ENCODE assay signal across 20 cellular contexts in the genomic region with DNA sequence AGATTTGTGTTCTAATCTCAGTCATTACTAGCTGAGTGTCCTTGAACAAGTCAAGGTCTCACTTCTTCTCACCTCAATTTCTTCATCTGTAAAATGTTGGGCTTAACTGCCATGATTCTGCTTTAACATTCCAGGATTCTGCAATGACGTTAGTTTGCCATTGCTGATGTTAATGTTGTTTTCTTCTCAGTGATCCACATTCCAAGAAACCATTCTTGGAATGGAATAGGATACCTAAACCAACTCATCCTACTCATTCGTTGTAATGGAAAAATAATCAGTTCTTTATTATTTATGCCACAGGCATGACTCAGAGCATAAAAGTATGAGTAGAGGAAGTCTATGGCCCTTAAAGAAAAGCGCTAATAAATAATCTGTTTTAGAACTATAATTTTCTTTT.
DNase-seq lines count a peak whose midpoint lies in the region; ATAC-seq and TF ChIP-seq lines count a peak whose summit lies in the region.
"Had no signal": no experiment of that assay in that cellular context is flagged by ENCODE, and none has a peak within 500 bp of the region (broad histone marks: within the 10 kb centered on the region; RNA-seq: fewer than 3 reads in every experiment).

No MANE protein-coding gene starts in this region.

- POLR2A ChIA-PET in BJ (lab: Charles Lee) (interaction anchor here (0.7 kb wide), 1 partner anchor 52 kb away, joined by 10 read pairs; no protein-coding TSS in a partner anchor), PC-3 (lab: Charles Lee; ENCODE audit: unreplicated experiment) (no interaction called here)

- CTCF ChIA-PET in BJ (lab: Yijun Ruan, JAX) (no interaction called here), PC-3 (lab: Charles Lee) (no interaction called here)

- no peaks in the 10 kb centered on the region for H3K9me2 ChIP-seq in PC-3 (replicated peaks; ENCODE audit: low read length)

- peak; percentile 25 for DNase-seq in BJ (ENCODE audit: low read depth)
- DNase-seq in PC-3: peak; percentile 81
- peak; percentile 5 to 53 for DNase-seq in cardiac fibroblast (ENCODE audit: low read depth in 2 of 2)
- DNase-seq in non-pigmented ciliary epithelial cell (ENCODE audit: low read depth): peak; percentile 63
- DNase-seq in NCI-H526 treated with DMSO at 0.1 percent for 48 hours (lab: John Stamatoyannopoulos, UW): no peak
- DNase-seq in thyroid gland: no peak
- DNase-seq: activated CD4-positive, alpha-beta T cell treated with anti-CD3 and anti-CD28 coated beads for 1 hour; activated T-cell treated with anti-CD3 and anti-CD28 coated beads, Interleukin-2, amount 50 U/mL, for 48 hours; CD4-positive, alpha-beta memory T cell; dermis blood vessel endothelial cell; Kasumi-1; naive thymus-derived CD8-positive, alpha-beta T cell; NCI-H510A treated with DMSO at 0.1 percent for 48 hours; pancreas; right cardiac atrium; SW 1271 had no signal

- H3K4me1 ChIP-seq in PC-3 (ENCODE audit: insufficient read depth, low read length): peaks cover 56% of the 10 kb centered on the region
- no peaks in the 10 kb centered on the region for H3K4me1 ChIP-seq in thyroid gland
- H3K4me1 ChIP-seq: pancreas had no signal

- no peak overlapping the region for H2AFZ ChIP-seq in PC-3 (ENCODE audit: low read length)

- ATAC-seq in PC-3: peak; percentile 13; the same call in 1 of the 2 replicates
- ATAC-seq in HG03378 (IDR thresholded peaks at IDR 0.05; ENCODE audit: unreplicated experiment): no peak
- ATAC-seq in GM19397 (IDR thresholded peaks at IDR 0.05; ENCODE audit: unreplicated experiment): no peak
- ATAC-seq: naive thymus-derived CD8-positive, alpha-beta T cell; pancreas; right cardiac atrium had no signal

- no peaks in the 10 kb centered on the region for H3K27me3 ChIP-seq in BJ (ENCODE audit: control insufficient read depth, insufficient read depth, low read length)
- no peaks in the 10 kb centered on the region for H3K27me3 ChIP-seq in PC-3 (ENCODE audit: low read length)
- no peaks in the 10 kb centered on the region for H3K27me3 ChIP-seq in thyroid gland
- H3K27me3 ChIP-seq: pancreas, vagina had no signal

- no peak for TF ChIP-seq POLR2A in thyroid gland (IDR thresholded peaks at IDR 0.05)

- H4K20me1 ChIP-seq in PC-3 (ENCODE audit: low read length): no peaks in the 10 kb centered on the region

- intact Hi-C loops in PC-3 (cut with micrococcal nuclease): loop anchor here (5.0 kb wide), 1 partner anchor 205 kb away; no protein-coding TSS in a partner anchor
- intact Hi-C loops in thyroid gland (cut with DNase I): no loop called here

- TF ChIP-seq CTCF in BJ (IDR thresholded peaks at IDR 0.05; ENCODE audit: insufficient read depth, low read depth, low read length) (no peak), PC-3 (conservative IDR thresholded peaks at IDR 0.05; ENCODE audit: low read depth, low read length) (no peak), cardiac fibroblast (IDR thresholded peaks at IDR 0.05; ENCODE audit: low read depth, low read length) (no peak), thyroid gland (IDR thresholded peaks at IDR 0.05) (no peak)

- BruUV-seq in PC-3 (replicated peaks; lab: Mats Ljungman, UMichigan): no TSS peak

- H3K9ac ChIP-seq in PC-3 (ENCODE audit: low read length): peak overlapping the region; percentile 63

- H3F3A ChIP-seq in PC-3 (ENCODE audit: low read length, unreplicated experiment): no peaks in the 10 kb centered on the region

- H3K9me3 ChIP-seq in PC-3 (ENCODE audit: low read length): no peaks in the 10 kb centered on the region
- no peaks in the 10 kb centered on the region for H3K9me3 ChIP-seq in thyroid gland
- H3K9me3 ChIP-seq: pancreas, vagina had no signal

- H3K36me3 ChIP-seq in BJ (ENCODE audit: control insufficient read depth, insufficient read depth, low read length) (no peaks in the 10 kb centered on the region), PC-3 (ENCODE audit: low read depth, low read length) (no peaks in the 10 kb centered on the region), thyroid gland (no peaks in the 10 kb centered on the region)
- H3K36me3 ChIP-seq: pancreas, vagina had no signal

- H3K4me3 ChIP-seq in BJ (ENCODE audit: low read depth, low read length) (no peak overlapping the region), PC-3 (ENCODE audit: low read length) (no peak overlapping the region), cardiac fibroblast (replicated peaks in 1 of 2; ENCODE audit: low read depth in 2 of 2, low read length in 2 of 2) (no peak overlapping the region), thyroid gland (replicated peaks in 1 of 3) (no peak overlapping the region)
- H3K4me3 ChIP-seq: pancreas, vagina had no signal

- peak overlapping the region; percentile 97 for H3K27ac ChIP-seq in PC-3 (ENCODE audit: low read length)
- no peak overlapping the region for H3K27ac ChIP-seq in thyroid gland
- H3K27ac ChIP-seq: pancreas, RWPE1, vagina had no signal

- 87 to 96% methylated on average over 3 of the region's 3 CpGs for WGBS in thyroid gland, 2 donors

- peak overlapping the region; percentile 30 for H3K4me2 ChIP-seq in PC-3 (ENCODE audit: low read length)

- H3K79me2 ChIP-seq in PC-3 (ENCODE audit: low read length): no peaks in the 10 kb centered on the region

Comparison
In these comparisons a context has a peak if more than half of its experiments do, and no peak if none do; other contexts are left out.
1. DNase-seq: peak in BJ (single experiment), PC-3 (single experiment), cardiac fibroblast (2 of 2) and non-pigmented ciliary epithelial cell (single experiment); none in NCI-H526 treated with DMSO at 0.1 percent for 48 hours (single experiment) and thyroid gland (0 of 2).